In the genomic region with DNA sequence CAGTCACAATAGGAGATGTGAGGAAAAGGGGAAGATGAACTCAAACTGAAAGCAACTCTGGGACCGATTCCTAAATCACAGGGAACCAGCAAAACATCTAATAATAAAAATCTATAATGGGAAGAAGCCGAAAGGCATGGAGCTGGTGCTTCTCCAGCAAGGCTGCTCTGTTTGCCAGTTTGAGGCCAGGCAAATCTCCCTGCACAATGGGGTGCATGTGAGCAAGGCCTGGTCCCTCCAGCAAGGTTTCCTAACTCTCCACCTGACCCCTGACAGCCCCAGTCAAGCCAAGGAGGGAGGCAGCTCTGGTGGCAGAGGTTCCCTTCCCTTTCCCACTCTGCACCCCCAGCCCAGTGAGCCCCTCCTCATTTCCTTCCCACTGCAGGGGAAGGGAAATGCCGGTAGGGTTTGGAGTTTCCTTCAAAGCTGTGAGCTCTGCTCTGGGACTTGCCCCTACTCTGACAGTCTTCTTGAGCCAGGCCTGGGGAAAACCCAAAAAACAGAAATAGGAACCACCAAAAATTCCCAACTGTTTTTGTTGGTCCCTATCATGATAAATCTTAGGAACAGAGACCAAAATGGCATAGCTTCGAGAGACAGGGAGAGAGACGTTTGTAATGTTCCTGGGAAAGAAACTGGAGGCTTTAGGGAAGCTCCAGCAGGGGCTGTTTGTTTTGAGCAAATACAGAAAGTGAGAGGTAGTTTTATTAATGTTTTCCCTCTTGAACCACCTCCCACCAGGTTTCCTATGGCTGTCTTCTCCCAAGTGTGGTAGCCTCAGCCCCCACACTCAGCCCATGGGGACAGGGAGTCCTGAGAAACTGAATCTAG, we compare ENCODE assay signal across 8 cellular contexts. TPM values are rescaled to one million over a fixed set of nuclear protein-coding genes. Genes with fewer than 3 reads are reported as not detected.
DNase-seq lines count a peak whose midpoint lies in the region; FAIRE-seq and TF ChIP-seq lines count a peak whose summit lies in the region.

No MANE protein-coding gene starts in this region.

- intact Hi-C loops in mammary epithelial cell (cut with micrococcal nuclease): loop anchor here (2.0 kb wide), 1 partner anchor 34 kb away; a partner anchor contains a TSS

- H3K9ac ChIP-seq in mammary epithelial cell (ENCODE audit: insufficient read depth, low read length): no peak overlapping the region

- dilution Hi-C loops in mammary epithelial cell (cut with HindIII; ENCODE audit: low sequenced_read_pairs): no loop called here

- peak overlapping the region; percentile 70 for H2AFZ ChIP-seq in mammary epithelial cell (ENCODE audit: low read depth, low read length)

- TF ChIP-seq CTCF in mammary epithelial cell (conservative IDR thresholded peaks at IDR 0.05 in 1 of 2, IDR thresholded peaks at IDR 0.05 in 1 of 2; ENCODE audit: extremely low read depth in 1 of 2, insufficient read depth in 1 of 2, low read depth in 1 of 2, low read length in 2 of 2) (no peak), type B pancreatic cell (conservative IDR thresholded peaks at IDR 0.05) (no peak)

- H3K4me3 Mint-ChIP-seq in activated naive CD4-positive, alpha-beta T cell treated with anti-CD3 and anti-CD28 coated beads, Interleukin-2, amount 10 ng/mL, durations not matched to agents 7 days and 5 days: no peak overlapping the region
- H3K4me3 Mint-ChIP-seq in type B pancreatic cell: no peak overlapping the region

- no peak overlapping the region for H3K4me3 ChIP-seq in mammary epithelial cell (replicated peaks in 1 of 3; ENCODE audit: insufficient read depth in 1 of 3, low read depth in 2 of 3, low read length in 3 of 3)

- H3K9me3 ChIP-seq in mammary epithelial cell (replicated peaks; ENCODE audit: insufficient read depth, low read length): no peaks in the 10 kb centered on the region

- no peaks in the 10 kb centered on the region for H4K20me1 ChIP-seq in mammary epithelial cell (ENCODE audit: insufficient read depth, low read length)

- DNase-seq in activated naive CD4-positive, alpha-beta T cell treated with anti-CD3 and anti-CD28 coated beads, Interleukin-2, amount 10 ng/mL, durations not matched to agents 7 days and 5 days: no peak
- no peak for DNase-seq in activated naive CD4-positive, alpha-beta T cell treated with anti-CD3 and anti-CD28 coated beads, Interleukin-2, amount 50 U/mL, for 16 hours
- DNase-seq in mammary epithelial cell (no peak), middle frontal gyrus (ENCODE audit: extremely low spot score, low spot score) (peak; percentile 18), type B pancreatic cell (ENCODE audit: extremely low spot score, unreplicated experiment) (no peak), RCC 7860 (ENCODE audit: low spot score) (no peak), HK-2 (ENCODE audit: unreplicated experiment) (no peak)
- DNase-seq in effector CD8-positive, alpha-beta T cell (lab: John Stamatoyannopoulos, UW): no peak

- H3K36me3 Mint-ChIP-seq in activated naive CD4-positive, alpha-beta T cell treated with anti-CD3 and anti-CD28 coated beads, Interleukin-2, amount 10 ng/mL, durations not matched to agents 7 days and 5 days: peaks cover 10% of the 10 kb centered on the region
- no peaks in the 10 kb centered on the region for H3K36me3 Mint-ChIP-seq in type B pancreatic cell

- 62% methylated on average over 5 of the region's 5 CpGs for WGBS in mammary epithelial cell (ENCODE audit: low coverage, missing lambda C conversion rate)

- no peak overlapping the region for H3K27ac ChIP-seq in mammary epithelial cell (ENCODE audit: insufficient read depth, low read depth, low read length)

- BruUV-seq in mammary epithelial cell (replicated peaks; lab: Mats Ljungman, UMichigan): no TSS peak

- in situ Hi-C loops in mammary epithelial cell (cut with MboI; ENCODE audit: low sequenced_read_pairs in 2 of 2): no loop called here

- no peaks in the 10 kb centered on the region for H3K9me3 Mint-ChIP-seq in activated naive CD4-positive, alpha-beta T cell treated with anti-CD3 and anti-CD28 coated beads, Interleukin-2, amount 10 ng/mL, durations not matched to agents 7 days and 5 days
- H3K9me3 Mint-ChIP-seq in type B pancreatic cell: no peaks in the 10 kb centered on the region

- H3K4me2 ChIP-seq in mammary epithelial cell (ENCODE audit: insufficient read depth, low read depth, low read length): no peak overlapping the region

- no peak for FAIRE-seq in RCC 7860 (lab: Jason Lieb, UNC)

- peak overlapping the region; percentile 90 for H3K27ac Mint-ChIP-seq in activated naive CD4-positive, alpha-beta T cell treated with anti-CD3 and anti-CD28 coated beads, Interleukin-2, amount 10 ng/mL, durations not matched to agents 7 days and 5 days
- peak overlapping the region; percentile 79 for H3K27ac Mint-ChIP-seq in type B pancreatic cell

- H3K36me3 ChIP-seq in mammary epithelial cell (ENCODE audit: insufficient read depth, low read length): no peaks in the 10 kb centered on the region

- H3K4me1 Mint-ChIP-seq in activated naive CD4-positive, alpha-beta T cell treated with anti-CD3 and anti-CD28 coated beads, Interleukin-2, amount 10 ng/mL, durations not matched to agents 7 days and 5 days: peaks cover 85% of the 10 kb centered on the region
- peaks cover 33% of the 10 kb centered on the region for H3K4me1 Mint-ChIP-seq in type B pancreatic cell (ENCODE audit: unreplicated experiment)

- peaks cover 21% of the 10 kb centered on the region for H3K4me1 ChIP-seq in mammary epithelial cell (ENCODE audit: insufficient read depth, low read length)

- no peaks in the 10 kb centered on the region for H3K27me3 Mint-ChIP-seq in activated naive CD4-positive, alpha-beta T cell treated with anti-CD3 and anti-CD28 coated beads, Interleukin-2, amount 10 ng/mL, durations not matched to agents 7 days and 5 days
- no peaks in the 10 kb centered on the region for H3K27me3 Mint-ChIP-seq in type B pancreatic cell

- H3K27me3 ChIP-seq in mammary epithelial cell (ENCODE audit: insufficient read depth, low read length): no peaks in the 10 kb centered on the region

- CTCF ChIA-PET in activated naive CD4-positive, alpha-beta T cell treated with anti-CD3 and anti-CD28 coated beads, Interleukin-2, amount 10 ng/mL, durations not matched to agents 7 days and 5 days (lab: Charles Lee): interaction anchor here (1.4 to 4.0 kb wide), 7 partner anchors 10 to 69 kb away, joined by 3 to 29 read pairs (median 7); a partner anchor contains a TSS
- CTCF ChIA-PET in mammary epithelial cell (lab: Charles Lee; ENCODE audit: low non-redundant PET): no interaction called here

- H3K79me2 ChIP-seq in mammary epithelial cell (ENCODE audit: insufficient read depth, low read length): peaks cover 11% of the 10 kb centered on the region

RNA-seq across cellular contexts. Expression of a gene that starts 34.6 kb away (rescaled TPM):
- total RNA-seq in mammary epithelial cell (10 to 100 TPM; 17.6 to 32.0 TPM), type B pancreatic cell (ENCODE audit: low replicate concordance) (2.5 and 21.1 TPM in 2 replicates)
- 10.7 TPM for polyA plus RNA-seq in mammary epithelial cell
- 24.7 TPM for polyA minus RNA-seq in mammary epithelial cell

RNA-seq across cellular contexts. Expression of a gene that starts 49.2 kb away (rescaled TPM):
- 10 to 100 TPM in 1 of 2 donors, 1 to 10 TPM in 1; 8.0 to 34.4 TPM for total RNA-seq in mammary epithelial cell
- 14.4 TPM for polyA plus RNA-seq in mammary epithelial cell
- 21.9 TPM for polyA minus RNA-seq in mammary epithelial cell
- total RNA-seq in type B pancreatic cell (ENCODE audit: low replicate concordance): 25.0 and 35.4 TPM in 2 replicates
